In genomic region chr13:97432917-97433726, GRCh38 we compare ENCODE assay signal across 1 cellular context.
A peak's percentile ranks its signal among the peaks of the same experiment; 100 is the strongest.
TF ChIP-seq lines count a peak whose summit lies in the region.

No MANE protein-coding gene starts in this region.

TF ChIP-seq in H1, 55 proteins besides CTCF, POLR2A, EP300 and RAD21 (continued from another document):
- TF ChIP-seq SAP30 (IDR thresholded peaks at IDR 0.05; ENCODE audit: insufficient read depth, insufficient replicate concordance, low read length) (peak; percentile 97), SRF (IDR thresholded peaks at IDR 0.05; ENCODE audit: low read depth, low read length) (no peak), JUND (IDR thresholded peaks at IDR 0.05; ENCODE audit: low read length) (no peak), KDM5A (IDR thresholded peaks at IDR 0.05; ENCODE audit: low read length) (no peak), MAFK (IDR thresholded peaks at IDR 0.05; ENCODE audit: low read depth, low read length) (no peak), SP1 (IDR thresholded peaks at IDR 0.05; ENCODE audit: low read depth, low read length) (peak; percentile 98), ASH2L (IDR thresholded peaks at IDR 0.05; ENCODE audit: low read length) (peak; percentile 59), ATF3 (IDR thresholded peaks at IDR 0.05; ENCODE audit: insufficient read depth, low read depth, low read length) (peak; percentile 69; the same call in 1 of the 2 replicates), E2F6 (IDR thresholded peaks at IDR 0.05) (no peak; the same call in none of the 2 replicates), ATF2 (IDR thresholded peaks at IDR 0.05; ENCODE audit: low read length) (peak; percentile 58; the same call in 1 of the 2 replicates), CHD2 (IDR thresholded peaks at IDR 0.05; ENCODE audit: low read length) (peak; percentile 70), KDM4A (IDR thresholded peaks at IDR 0.05; ENCODE audit: low read depth, low read length, severe bottlenecking) (no peak), EZH2 (IDR thresholded peaks at IDR 0.05; ENCODE audit: low read depth, low read length, severe bottlenecking) (no peak), TCF12 (IDR thresholded peaks at IDR 0.05; ENCODE audit: low read depth, low read length) (no peak), CHD1 (IDR thresholded peaks at IDR 0.05; ENCODE audit: low read depth, low read length) (no peak), GTF2F1 (IDR thresholded peaks at IDR 0.05; ENCODE audit: borderline replicate concordance, low read depth, low read length) (no peak), SIX5 (IDR thresholded peaks at IDR 0.05; ENCODE audit: low read depth, low read length) (no peak), RFX5 (IDR thresholded peaks at IDR 0.05; ENCODE audit: borderline replicate concordance, low read depth, low read length) (peak; percentile 96), USF2 (IDR thresholded peaks at IDR 0.05; ENCODE audit: low read length) (peak; percentile 95), CHD7 (IDR thresholded peaks at IDR 0.05; ENCODE audit: insufficient replicate concordance, low read length) (no peak), CBX8 (IDR thresholded peaks at IDR 0.05; ENCODE audit: borderline replicate concordance, low read depth, low read length) (no peak), SIRT6 (IDR thresholded peaks at IDR 0.05; ENCODE audit: low read length) (no peak), HDAC6 (IDR thresholded peaks at IDR 0.05; ENCODE audit: low read depth, low read length) (no peak), BACH1 (IDR thresholded peaks at IDR 0.05; ENCODE audit: low read length) (peak; percentile 95), RNF2 (IDR thresholded peaks at IDR 0.05; ENCODE audit: borderline replicate concordance, low read depth, low read length, missing control alignments, poor library complexity, severe bottlenecking) (no peak), CREB1 (IDR thresholded peaks at IDR 0.05) (peak; percentile 82), SP4 (IDR thresholded peaks at IDR 0.05; ENCODE audit: low read length) (peak; percentile 88), RXRA (IDR thresholded peaks at IDR 0.05; ENCODE audit: insufficient read depth, low read depth, low read length) (no peak), NANOG (IDR thresholded peaks at IDR 0.05; ENCODE audit: insufficient read depth, low read depth, low read length, poor library complexity, severe bottlenecking) (no peak), FOSL1 (IDR thresholded peaks at IDR 0.05; ENCODE audit: insufficient read depth, low read depth, low read length) (no peak), MAX (IDR thresholded peaks at IDR 0.05) (peak; percentile 31; the same call in 1 of the 2 replicates), PHF8 (conservative IDR thresholded peaks at IDR 0.05; ENCODE audit: low read depth, low read length) (no peak; the same call in 1 of the 2 replicates), SUZ12 (IDR thresholded peaks at IDR 0.05; ENCODE audit: low read length) (no peak), CBX5 (IDR thresholded peaks at IDR 0.05; ENCODE audit: low read depth, low read length) (no peak), BRCA1 (IDR thresholded peaks at IDR 0.05; ENCODE audit: low read depth, low read length) (no peak), EGR1 (IDR thresholded peaks at IDR 0.05; ENCODE audit: borderline replicate concordance, low read depth, low read length) (peak; percentile 63; the same call in 1 of the 2 replicates), TEAD4 (IDR thresholded peaks at IDR 0.05; ENCODE audit: low read depth, low read length) (peak; percentile 34; the same call in 1 of the 2 replicates), JUN (IDR thresholded peaks at IDR 0.05; ENCODE audit: low read depth, low read length) (no peak), HDAC2 (IDR thresholded peaks at IDR 0.05; ENCODE audit: borderline replicate concordance in 1 of 2, low read depth in 2 of 2, low read length in 2 of 2) (peak; percentile 72 to 83; a peak in 3 of 4 replicates), SIN3A (conservative IDR thresholded peaks at IDR 0.05 in 1 of 2, IDR thresholded peaks at IDR 0.05 in 1 of 2; ENCODE audit: low read depth in 1 of 2, low read length in 2 of 2) (peak; percentile 44 to 83; a peak in 2 of 4 replicates), CTBP2 (IDR thresholded peaks at IDR 0.05; ENCODE audit: borderline replicate concordance, insufficient read depth, insufficient read length, low read length) (no peak), POU5F1 (IDR thresholded peaks at IDR 0.05; ENCODE audit: low read depth, low read length) (no peak), SP2 (IDR thresholded peaks at IDR 0.05; ENCODE audit: low read length) (peak; percentile 18; the same call in 1 of the 2 replicates), GABPA (IDR thresholded peaks at IDR 0.05; ENCODE audit: borderline replicate concordance, insufficient read depth, low read length) (no peak), TAF7 (optimal IDR thresholded peaks at IDR 0.05; ENCODE audit: borderline replicate concordance, low read depth, low read length) (no peak), TBP (IDR thresholded peaks at IDR 0.05; ENCODE audit: low read depth, low read length) (peak; percentile 63), NRF1 (IDR thresholded peaks at IDR 0.05; ENCODE audit: low read depth, low read length) (no peak)
TF ChIP-seq in H1: peak in this region for 19.
